Comparison of ENCODE assay signal across 1 cellular context in the genomic region with DNA sequence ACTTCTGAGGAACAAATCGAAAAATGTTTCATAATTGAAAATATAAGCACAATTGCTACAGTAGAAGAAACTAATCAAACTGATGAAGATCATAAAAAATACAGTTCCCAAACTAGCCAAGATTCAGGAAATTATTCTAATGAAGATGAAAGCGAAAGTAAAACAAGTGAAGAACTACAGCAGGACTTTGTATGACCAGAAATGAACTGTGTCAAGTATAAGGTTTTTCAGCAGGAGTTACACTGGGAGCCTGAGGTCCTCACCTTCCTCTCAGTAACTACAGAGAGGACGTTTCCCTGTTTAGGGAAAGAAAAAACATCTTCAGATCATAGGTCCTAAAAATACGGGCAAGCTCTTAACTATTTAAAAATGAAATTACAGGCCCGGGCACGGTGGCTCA.
TF ChIP-seq lines count a peak whose summit lies in the region.

No MANE protein-coding gene starts in this region.

TF ChIP-seq in GM12878, 131 proteins besides CTCF, POLR2A, EP300 and RAD21:
- no peak for TF ChIP-seq MTA2 (IDR thresholded peaks at IDR 0.05; ENCODE audit: low read depth)
- TF ChIP-seq ZNF384 (IDR thresholded peaks at IDR 0.05; ENCODE audit: borderline replicate concordance, low read depth, low read length) = no peak
- no peak for TF ChIP-seq MXI1 (IDR thresholded peaks at IDR 0.05; ENCODE audit: low read depth, low read length)
- no peak for TF ChIP-seq IRF4 (IDR thresholded peaks at IDR 0.05; ENCODE audit: low read depth, low read length)
- no peak for TF ChIP-seq NFIC (IDR thresholded peaks at IDR 0.05; ENCODE audit: low read depth, low read length)
- TF ChIP-seq NR2C2 (IDR thresholded peaks at IDR 0.05; ENCODE audit: borderline replicate concordance, control insufficient read depth, insufficient read length, low read depth) = no peak
- TF ChIP-seq NRF1 (conservative IDR thresholded peaks at IDR 0.05; ENCODE audit: low read depth, low read length) = no peak
- TF ChIP-seq KLF5 (IDR thresholded peaks at IDR 0.05; ENCODE audit: partially characterized antibody) = no peak
- TF ChIP-seq ATF2 (IDR thresholded peaks at IDR 0.05; ENCODE audit: low read length) = no peak
- no peak for TF ChIP-seq CREB1 (IDR thresholded peaks at IDR 0.05; ENCODE audit: low read depth)
- TF ChIP-seq IKZF2 (IDR thresholded peaks at IDR 0.05) = no peak
- TF ChIP-seq, protein P1, sequence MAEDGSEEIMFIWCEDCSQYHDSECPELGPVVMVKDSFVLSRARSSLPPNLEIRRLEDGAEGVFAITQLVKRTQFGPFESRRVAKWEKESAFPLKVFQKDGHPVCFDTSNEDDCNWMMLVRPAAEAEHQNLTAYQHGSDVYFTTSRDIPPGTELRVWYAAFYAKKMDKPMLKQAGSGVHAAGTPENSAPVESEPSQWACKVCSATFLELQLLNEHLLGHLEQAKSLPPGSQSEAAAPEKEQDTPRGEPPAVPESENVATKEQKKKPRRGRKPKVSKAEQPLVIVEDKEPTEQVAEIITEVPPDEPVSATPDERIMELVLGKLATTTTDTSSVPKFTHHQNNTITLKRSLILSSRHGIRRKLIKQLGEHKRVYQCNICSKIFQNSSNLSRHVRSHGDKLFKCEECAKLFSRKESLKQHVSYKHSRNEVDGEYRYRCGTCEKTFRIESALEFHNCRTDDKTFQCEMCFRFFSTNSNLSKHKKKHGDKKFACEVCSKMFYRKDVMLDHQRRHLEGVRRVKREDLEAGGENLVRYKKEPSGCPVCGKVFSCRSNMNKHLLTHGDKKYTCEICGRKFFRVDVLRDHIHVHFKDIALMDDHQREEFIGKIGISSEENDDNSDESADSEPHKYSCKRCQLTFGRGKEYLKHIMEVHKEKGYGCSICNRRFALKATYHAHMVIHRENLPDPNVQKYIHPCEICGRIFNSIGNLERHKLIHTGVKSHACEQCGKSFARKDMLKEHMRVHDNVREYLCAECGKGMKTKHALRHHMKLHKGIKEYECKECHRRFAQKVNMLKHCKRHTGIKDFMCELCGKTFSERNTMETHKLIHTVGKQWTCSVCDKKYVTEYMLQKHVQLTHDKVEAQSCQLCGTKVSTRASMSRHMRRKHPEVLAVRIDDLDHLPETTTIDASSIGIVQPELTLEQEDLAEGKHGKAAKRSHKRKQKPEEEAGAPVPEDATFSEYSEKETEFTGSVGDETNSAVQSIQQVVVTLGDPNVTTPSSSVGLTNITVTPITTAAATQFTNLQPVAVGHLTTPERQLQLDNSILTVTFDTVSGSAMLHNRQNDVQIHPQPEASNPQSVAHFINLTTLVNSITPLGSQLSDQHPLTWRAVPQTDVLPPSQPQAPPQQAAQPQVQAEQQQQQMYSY (CRISPR knock-in tag; IDR thresholded peaks at IDR 0.05) = no peak
- TF ChIP-seq MLLT1 (IDR thresholded peaks at IDR 0.05) = no peak
- no peak for TF ChIP-seq SMAD5 (IDR thresholded peaks at IDR 0.05; ENCODE audit: low read depth)
- no peak for TF ChIP-seq PML (IDR thresholded peaks at IDR 0.05; ENCODE audit: low read length)
- TF ChIP-seq CBFB (IDR thresholded peaks at IDR 0.05; ENCODE audit: low read depth) = no peak
